ENCODE assay signal across 8 cellular contexts in genomic region chr5:34898258-34898895, GRCh38. TPM values are rescaled to one million over a fixed set of nuclear protein-coding genes. Genes with fewer than 3 reads are reported as not detected.
DNase-seq lines count a peak whose midpoint lies in the region; ATAC-seq, FAIRE-seq and TF ChIP-seq lines count a peak whose summit lies in the region.

No MANE protein-coding gene starts in this region.

- H3K9me3 ChIP-seq in liver (ENCODE audit: control insufficient read depth in 4 of 4, low read length in 3 of 4): no peaks in the 10 kb centered on the region

- peaks cover 11% of the 10 kb centered on the region for H3K36me3 Mint-ChIP-seq in activated CD4-positive, alpha-beta T cell treated with anti-CD3 and anti-CD28 coated beads for 36 hours (ENCODE audit: low read depth)

- POLR2A ChIA-PET in BJ (lab: Charles Lee): interaction anchor here (0.7 kb wide), 1 partner anchor 234 kb away, joined by 3 read pairs; no protein-coding TSS in a partner anchor
- POLR2A ChIA-PET in activated CD4-positive, alpha-beta T cell treated with anti-CD3 and anti-CD28 coated beads for 36 hours (lab: Charles Lee): no interaction called here

- WGBS in liver: 0% methylated on average over 3 of the region's 3 CpGs

- no peaks in the 10 kb centered on the region for H3K4me1 Mint-ChIP-seq in activated CD4-positive, alpha-beta T cell treated with anti-CD3 and anti-CD28 coated beads for 36 hours

- H3K4me3 Mint-ChIP-seq in activated CD4-positive, alpha-beta T cell treated with anti-CD3 and anti-CD28 coated beads for 36 hours: no peak overlapping the region

- ATAC-seq in HG03460 (IDR thresholded peaks at IDR 0.05; ENCODE audit: unreplicated experiment): peak; percentile 87
- ATAC-seq in activated CD4-positive, alpha-beta T cell treated with anti-CD3 and anti-CD28 coated beads for 36 hours: peak; percentile 86

- H3K4me3 ChIP-seq in BJ (ENCODE audit: low read depth, low read length): no peak overlapping the region
- H3K4me3 ChIP-seq in coronary artery: no peak overlapping the region
- H3K4me3 ChIP-seq in liver (ENCODE audit: low read depth in 1 of 3, low read length in 3 of 3): no peak overlapping the region

- no peak overlapping the region for H3K9ac ChIP-seq in liver (ENCODE audit: low read depth in 1 of 2, low read length in 2 of 2)

- CTCF ChIA-PET in BJ (lab: Yijun Ruan, JAX): interaction anchor here (0.6 to 3.2 kb wide), 31 partner anchors 9 to 443 kb away, joined by 3 to 67 read pairs (median 4); no protein-coding TSS in a partner anchor
- CTCF ChIA-PET in activated CD4-positive, alpha-beta T cell treated with anti-CD3 and anti-CD28 coated beads for 36 hours (lab: Charles Lee): interaction anchor here (0.6 to 4.0 kb wide), 29 partner anchors 9 to 1092 kb away, joined by 3 to 55 read pairs (median 4); partner anchors contain the start of genes BRIX1 and RAD1

- intact Hi-C loops in activated CD4-positive, alpha-beta T cell treated with anti-CD3 and anti-CD28 coated beads for 36 hours (cut with DNase I, micrococcal nuclease): loop anchor here (1.0 kb wide), 3 partner anchors 375 to 424 kb away; no protein-coding TSS in a partner anchor

- no peaks in the 10 kb centered on the region for H3K9me3 Mint-ChIP-seq in activated CD4-positive, alpha-beta T cell treated with anti-CD3 and anti-CD28 coated beads for 36 hours (ENCODE audit: low read depth)

- H3K36me3 ChIP-seq in BJ (ENCODE audit: control insufficient read depth, insufficient read depth, low read length) (peaks cover 2% of the 10 kb centered on the region; the same call in 1 of the 2 replicates), liver (ENCODE audit: control insufficient read depth in 4 of 4, insufficient read depth in 3 of 4, low read depth in 1 of 4, low read length in 3 of 4) (no peaks in the 10 kb centered on the region)

- no peaks in the 10 kb centered on the region for H3K27me3 Mint-ChIP-seq in activated CD4-positive, alpha-beta T cell treated with anti-CD3 and anti-CD28 coated beads for 36 hours

- peak; percentile 91 to 95 for TF ChIP-seq RAD21 in liver (IDR thresholded peaks at IDR 0.05)

- TF ChIP-seq CTCF in BJ (IDR thresholded peaks at IDR 0.05; ENCODE audit: insufficient read depth, low read depth, low read length) (peak; percentile 87), coronary artery (IDR thresholded peaks at IDR 0.05) (peak; percentile 84), liver (IDR thresholded peaks at IDR 0.05; ENCODE audit: low read depth, low read length, missing input control) (peak; percentile 81)

- no peak overlapping the region for H3K27ac Mint-ChIP-seq in activated CD4-positive, alpha-beta T cell treated with anti-CD3 and anti-CD28 coated beads for 36 hours

- DNase-seq in BJ (ENCODE audit: low read depth) (peak; percentile 7), GM19239 (ENCODE audit: insufficient read length, low spot score) (peak; percentile 26), NCI-H510A (lab: John Stamatoyannopoulos, UW) (peak; percentile 42), coronary artery (ENCODE audit: low spot score) (no peak)
- peak; percentile 77 for DNase-seq in activated CD4-positive, alpha-beta T cell treated with anti-CD3 and anti-CD28 coated beads for 36 hours
- DNase-seq in stimulated activated CD8-positive, alpha-beta memory T cell treated with anti-CD3 and anti-CD28 coated beads, Interleukin-12 subunit alpha, Interleukin-12 subunit beta, amount 100 ng/mL, for 1 hour (ENCODE audit: low read depth): peak; percentile 44

- H3K27ac ChIP-seq in coronary artery: no peak overlapping the region
- no peak overlapping the region for H3K27ac ChIP-seq in liver (ENCODE audit: low read depth in 1 of 2, low read length in 2 of 2)

- peak; percentile 94 for FAIRE-seq in GM19239 (lab: Jason Lieb, UNC)

- H3K27me3 ChIP-seq in BJ (ENCODE audit: control insufficient read depth, insufficient read depth, low read length) (no peaks in the 10 kb centered on the region), liver (ENCODE audit: control insufficient read depth in 4 of 4, insufficient read depth in 4 of 4, low read length in 3 of 4) (no peaks in the 10 kb centered on the region)

- H3K4me1 ChIP-seq in liver (ENCODE audit: control insufficient read depth in 4 of 4, insufficient read depth in 4 of 4, low read length in 3 of 4): no peaks in the 10 kb centered on the region

TF ChIP-seq in liver, 16 proteins besides CTCF, POLR2A, EP300 and RAD21 (continues in another document):
- TF ChIP-seq RXRA (IDR thresholded peaks at IDR 0.05): no peak
- TF ChIP-seq REST (IDR thresholded peaks at IDR 0.05): no peak
- no peak for TF ChIP-seq TAF1 (conservative IDR thresholded peaks at IDR 0.05)
- TF ChIP-seq SP1 (IDR thresholded peaks at IDR 0.05): no peak
- TF ChIP-seq ATF3 (IDR thresholded peaks at IDR 0.05): no peak
- TF ChIP-seq YY1 (IDR thresholded peaks at IDR 0.05): no peak
- no peak for TF ChIP-seq NR2F2 (IDR thresholded peaks at IDR 0.05)
- TF ChIP-seq EGR1 (IDR thresholded peaks at IDR 0.05; ENCODE audit: low read depth in 2 of 2): no peak
- no peak for TF ChIP-seq ZBTB33 (IDR thresholded peaks at IDR 0.05)
- no peak for TF ChIP-seq MAX (IDR thresholded peaks at IDR 0.05)
- no peak for TF ChIP-seq GABPA (IDR thresholded peaks at IDR 0.05 in 1 of 2, conservative IDR thresholded peaks at IDR 0.05 in 1 of 2)
- TF ChIP-seq HNF4A (conservative IDR thresholded peaks at IDR 0.05): no peak
- no peak for TF ChIP-seq FOXA1 (IDR thresholded peaks at IDR 0.05)
- no peak for TF ChIP-seq HNF4G (IDR thresholded peaks at IDR 0.05)

RNA-seq across cellular contexts. Expression of gene RAD1, which starts 16.9 kb away (rescaled TPM):
- polyA plus RNA-seq in BJ (2011; rRNA removed) (57.2 and 65.3 TPM in 2 replicates), liver (1 to 10 TPM; 7.2 to 7.4 TPM)
- 36.1 and 43.5 TPM in 2 replicates for polyA minus RNA-seq in BJ (2011; rRNA and poly(A)+ RNA removed)
- total RNA-seq in activated CD4-positive, alpha-beta T cell treated with anti-CD3 and anti-CD28 coated beads for 36 hours: 10 to 100 TPM; 38.7 to 43.0 TPM
- total RNA-seq in liver: 10 to 100 TPM; 11.1 to 17.5 TPM

RNA-seq across cellular contexts. Expression of gene BRIX1, which starts 17.1 kb away (rescaled TPM):
- 11.4 and 32.5 TPM in 2 replicates for polyA plus RNA-seq in BJ (2011; rRNA removed)
- polyA minus RNA-seq in BJ (2011; rRNA and poly(A)+ RNA removed): 7.4 and 8.6 TPM in 2 replicates
- total RNA-seq in activated CD4-positive, alpha-beta T cell treated with anti-CD3 and anti-CD28 coated beads for 36 hours: 100 to 1,000 TPM in 1 of 2 experiments, 10 to 100 TPM in 1; 81.2 to 104 TPM
- total RNA-seq in liver: 10 to 100 TPM; 10.2 to 15.7 TPM
- polyA plus RNA-seq in liver: 10 to 100 TPM in 1 of 2 donors, 1 to 10 TPM in 1; 6.7 to 10.9 TPM

RNA-seq across cellular contexts. Expression of gene DNAJC21, which starts 31.0 kb away (rescaled TPM):
- polyA plus RNA-seq in BJ (2011; rRNA removed) (7.5 and 19.6 TPM in 2 replicates), liver (10 to 100 TPM in 1 of 2 donors, 1 to 10 TPM in 1; 8.8 to 12.9 TPM)
- polyA minus RNA-seq in BJ (2011; rRNA and poly(A)+ RNA removed): 6.6 and 8.9 TPM in 2 replicates
- 10 to 100 TPM; 58.5 to 58.6 TPM for total RNA-seq in activated CD4-positive, alpha-beta T cell treated with anti-CD3 and anti-CD28 coated beads for 36 hours
- total RNA-seq in liver: 10 to 100 TPM; 10.7 to 21.0 TPM

RNA-seq across cellular contexts. Expression of gene TTC23L, which starts 59.4 kb away (rescaled TPM):
- 0.26 TPM in 1 of 2 replicates, not detected in the other for polyA plus RNA-seq in BJ (2011; rRNA removed)
- polyA minus RNA-seq in BJ (2011; rRNA and poly(A)+ RNA removed): not detected in 2 replicates
- under 1 TPM; 0.26 to 0.30 TPM for total RNA-seq in activated CD4-positive, alpha-beta T cell treated with anti-CD3 and anti-CD28 coated beads for 36 hours
- total RNA-seq in liver: under 1 TPM; 0.08 to 0.19 TPM
- under 1 TPM in 1 of 2 donors, not detected in 1; 0.03 TPM for polyA plus RNA-seq in liver

Comparison
In these comparisons a context has a peak if more than half of its experiments do, and no peak if none do; other contexts are left out.
1. RNA of gene BRIX1, which starts 17.1 kb away (total RNA-seq): 81.2 to 104 TPM in activated CD4-positive, alpha-beta T cell treated with anti-CD3 and anti-CD28 coated beads for 36 hours; 10.2 to 15.7 TPM in liver; every median in the first group is over 4 times any median in the second.
2. Peak in every context shown above with its lines, with median percentiles within 50 percentile points of each other: CTCF ChIP-seq.